Comparison of ENCODE assay signal across 19 cellular contexts in genomic region chr10:86707505-86707904, GRCh38. TPM values are rescaled to one million over a fixed set of nuclear protein-coding genes. Genes with fewer than 3 reads are reported as not detected.
"Had no signal": no experiment of that assay in that cellular context is flagged by ENCODE, and none has a peak within 500 bp of the region (broad histone marks: within the 10 kb centered on the region; RNA-seq: fewer than 3 reads in every experiment).

No MANE protein-coding gene starts in this region.

- H3K9me3 Mint-ChIP-seq: activated CD4-positive, alpha-beta memory T cell treated with anti-CD3 and anti-CD28 coated beads, Interleukin-2, amount 10 ng/mL, durations not matched to agents 7 days and 5 days; activated naive CD8-positive, alpha-beta T cell treated with anti-CD3 and anti-CD28 coated beads for 36 hours; activated T-cell treated with anti-CD3 and anti-CD28 coated beads, Interleukin-2, amount 50 U/mL, for 72 hours; natural killer cell treated with Interleukin-12 subunit alpha and Interleukin-12 subunit beta and Interleukin-15 and Interleukin-18, amount 100 ng/mL, for 72 hours had no signal

- H3K4me3 Mint-ChIP-seq: activated CD4-positive, alpha-beta memory T cell treated with anti-CD3 and anti-CD28 coated beads, Interleukin-2, amount 10 ng/mL, durations not matched to agents 7 days and 5 days; activated CD4-positive, alpha-beta T cell treated with anti-CD3 and anti-CD28 coated beads for 36 hours; activated naive CD8-positive, alpha-beta T cell treated with anti-CD3 and anti-CD28 coated beads for 36 hours; activated T-cell treated with anti-CD3 and anti-CD28 coated beads, Interleukin-2, amount 50 U/mL, for 72 hours; natural killer cell treated with Interleukin-12 subunit alpha and Interleukin-12 subunit beta and Interleukin-15 and Interleukin-18, amount 100 ng/mL, for 72 hours; T-helper 17 cell had no signal

- ATAC-seq: activated CD4-positive, alpha-beta T cell treated with anti-CD3 and anti-CD28 coated beads for 36 hours; activated T-cell treated with anti-CD3 and anti-CD28 coated beads, Interleukin-2, amount 50 U/mL, for 72 hours; left lobe of liver; natural killer cell treated with Interleukin-12 subunit alpha and Interleukin-12 subunit beta and Interleukin-15 and Interleukin-18, amount 100 ng/mL, for 72 hours; right lobe of liver; T-helper 17 cell had no signal

- H3K36me3 ChIP-seq: breast epithelium, right lobe of liver, uterus, WERI-Rb-1 had no signal

- H3K36me3 Mint-ChIP-seq: natural killer cell treated with Interleukin-12 subunit alpha and Interleukin-12 subunit beta and Interleukin-15 and Interleukin-18, amount 100 ng/mL, for 72 hours had no signal

- H3K27me3 Mint-ChIP-seq: activated CD4-positive, alpha-beta memory T cell treated with anti-CD3 and anti-CD28 coated beads, Interleukin-2, amount 10 ng/mL, durations not matched to agents 7 days and 5 days; activated CD4-positive, alpha-beta T cell treated with anti-CD3 and anti-CD28 coated beads for 36 hours; activated naive CD8-positive, alpha-beta T cell treated with anti-CD3 and anti-CD28 coated beads for 36 hours; natural killer cell treated with Interleukin-12 subunit alpha and Interleukin-12 subunit beta and Interleukin-15 and Interleukin-18, amount 100 ng/mL, for 72 hours; progenitor cell of endocrine pancreas; T-helper 17 cell had no signal

- DNase-seq: activated CD4-positive, alpha-beta memory T cell treated with anti-CD3 and anti-CD28 coated beads, Interleukin-2, amount 10 ng/mL, durations not matched to agents 7 days and 5 days; activated CD4-positive, alpha-beta T cell treated with anti-CD3 and anti-CD28 coated beads for 36 hours; activated CD8-positive, alpha-beta memory T cell treated with anti-CD3 and anti-CD28 coated beads, Interleukin-2, amount 50 U/mL, for 4 hours; activated naive CD8-positive, alpha-beta T cell treated with anti-CD3 and anti-CD28 coated beads for 36 hours; activated T-cell treated with anti-CD3 and anti-CD28 coated beads, Interleukin-2, amount 50 U/mL, for 72 hours; dermis blood vessel endothelial cell; nucleus accumbens; stimulated activated CD4-positive, alpha-beta T cell treated with anti-CD3 and anti-CD28 coated beads, Interleukin-2, amount 100 ng/mL, for 24 hours; T-helper 17 cell; uterus; WERI-Rb-1 had no signal

- H3K27ac Mint-ChIP-seq: activated CD4-positive, alpha-beta memory T cell treated with anti-CD3 and anti-CD28 coated beads, Interleukin-2, amount 10 ng/mL, durations not matched to agents 7 days and 5 days; activated CD4-positive, alpha-beta T cell treated with anti-CD3 and anti-CD28 coated beads for 36 hours; activated naive CD8-positive, alpha-beta T cell treated with anti-CD3 and anti-CD28 coated beads for 36 hours; activated T-cell treated with anti-CD3 and anti-CD28 coated beads, Interleukin-2, amount 50 U/mL, for 72 hours; natural killer cell treated with Interleukin-12 subunit alpha and Interleukin-12 subunit beta and Interleukin-15 and Interleukin-18, amount 100 ng/mL, for 72 hours; progenitor cell of endocrine pancreas; T-helper 17 cell had no signal

- H3K4me1 ChIP-seq: breast epithelium, right lobe of liver, uterus had no signal

- H3K9me3 ChIP-seq: breast epithelium, right lobe of liver, uterus had no signal

- FAIRE-seq: islet of Langerhans had no signal

- H3K27me3 ChIP-seq: breast epithelium, right lobe of liver, uterus had no signal

- H3K27ac ChIP-seq: breast epithelium, right lobe of liver, uterus, WERI-Rb-1 had no signal

- H3K4me3 ChIP-seq: breast epithelium, right lobe of liver, uterus had no signal

RNA-seq across cellular contexts. Expression of gene LDB3, which starts 39.2 kb away (rescaled TPM):
- total RNA-seq: dermis blood vessel endothelial cell; epithelial cell of proximal tubule; natural killer cell treated with Interleukin-12 subunit alpha and Interleukin-12 subunit beta and Interleukin-15 and Interleukin-18, amount 100 ng/mL, for 72 hours; T-helper 17 cell had no signal

RNA-seq across cellular contexts. Expression of gene OPN4, which starts 53.2 kb away (rescaled TPM):
- total RNA-seq: activated CD4-positive, alpha-beta memory T cell treated with anti-CD3 and anti-CD28 coated beads, Interleukin-2, amount 10 ng/mL, durations not matched to agents 7 days and 5 days; activated CD4-positive, alpha-beta T cell treated with anti-CD3 and anti-CD28 coated beads for 36 hours; activated naive CD8-positive, alpha-beta T cell treated with anti-CD3 and anti-CD28 coated beads for 36 hours; activated T-cell treated with anti-CD3 and anti-CD28 coated beads, Interleukin-2, amount 50 U/mL, for 72 hours; breast epithelium; cerebellum; dermis blood vessel endothelial cell; epithelial cell of proximal tubule; left lobe of liver; natural killer cell treated with Interleukin-12 subunit alpha and Interleukin-12 subunit beta and Interleukin-15 and Interleukin-18, amount 100 ng/mL, for 72 hours; progenitor cell of endocrine pancreas; right lobe of liver; T-helper 17 cell; uterus had no signal
